ENCODE assay signal across 18 cellular contexts in genomic region chr10:69904533-69904932, GRCh38.
A peak's percentile ranks its signal among the peaks of the same experiment; 100 is the strongest.
DNase-seq lines count a peak whose midpoint lies in the region; ATAC-seq and TF ChIP-seq lines count a peak whose summit lies in the region.
"Had no signal": no experiment of that assay in that cellular context is flagged by ENCODE, and none has a peak within 500 bp of the region (broad histone marks: within the 10 kb centered on the region; RNA-seq: fewer than 3 reads in every experiment).

No MANE protein-coding gene starts in this region.

- peaks cover 5% of the 10 kb centered on the region; the same call in 1 of the 2 replicates for H3K9me2 ChIP-seq in GM23338 (ENCODE audit: insufficient read depth)
- H3K9me2 ChIP-seq: SK-N-SH had no signal

- peaks cover 27% of the 10 kb centered on the region for H3K4me1 Mint-ChIP-seq in GM23338
- no peaks in the 10 kb centered on the region for H3K4me1 Mint-ChIP-seq in stimulated activated memory B cell treated with anti-CD40 and anti-IgM and Interleukin-4, amounts not matched to agents 10 μg/mL and 1 μg/mL and 100 μg/mL, for 72 hours

- H3K4me3 ChIP-seq in GM23338 (no peak overlapping the region), brain microvascular endothelial cell (ENCODE audit: low read depth, low read length) (no peak overlapping the region)
- H3K4me3 ChIP-seq: MG63 had no signal

- in situ Hi-C loops in brain microvascular endothelial cell (cut with HindIII; ENCODE audit: low pct_ligation_motif_present, low sequenced_read_pairs) = loop anchor here (25.0 kb wide), 1 partner anchor 242 kb away; no protein-coding TSS in a partner anchor

- no peak for TF ChIP-seq CTCF in GM23338 (conservative IDR thresholded peaks at IDR 0.05; ENCODE audit: low read depth in 2 of 2)
- peak; percentile 6 for TF ChIP-seq CTCF in brain microvascular endothelial cell (IDR thresholded peaks at IDR 0.05; ENCODE audit: low read depth, low read length, missing control alignments)

- no peak overlapping the region for H3K27ac ChIP-seq in GM23338 (ENCODE audit: low read depth)
- H3K27ac ChIP-seq in brain microvascular endothelial cell = no peak overlapping the region
- no peak overlapping the region for H3K27ac ChIP-seq in caudate nucleus (ENCODE audit: low read depth, low read length)

- H3F3A ChIP-seq in GM23338 (replicated peaks; ENCODE audit: low read depth) = no peaks in the 10 kb centered on the region

- no peaks in the 10 kb centered on the region for H3K36me3 Mint-ChIP-seq in GM23338 (ENCODE audit: low read depth)
- H3K36me3 Mint-ChIP-seq in stimulated activated memory B cell treated with anti-CD40 and anti-IgM and Interleukin-4, amounts not matched to agents 10 μg/mL and 1 μg/mL and 100 μg/mL, for 72 hours = no peaks in the 10 kb centered on the region

- H3K27me3 ChIP-seq in GM23338 (ENCODE audit: insufficient read depth) (no peaks in the 10 kb centered on the region), brain microvascular endothelial cell (replicated peaks) (no peaks in the 10 kb centered on the region)
- H3K27me3 ChIP-seq: BE2C, MG63 had no signal

- no peaks in the 10 kb centered on the region for H3K9me3 Mint-ChIP-seq in GM23338
- no peaks in the 10 kb centered on the region for H3K9me3 Mint-ChIP-seq in stimulated activated memory B cell treated with anti-CD40 and anti-IgM and Interleukin-4, amounts not matched to agents 10 μg/mL and 1 μg/mL and 100 μg/mL, for 72 hours

- no peak for DNase-seq in GM23338 (ENCODE audit: low spot score)
- DNase-seq in MV-4-11 (lab: John Stamatoyannopoulos, UW) = peak; percentile 97
- DNase-seq in brain microvascular endothelial cell = no peak
- DNase-seq in caudate nucleus (lab: John Stamatoyannopoulos, UW) = no peak
- no peak for DNase-seq in NCI-H526 (lab: John Stamatoyannopoulos, UW)
- no peak for DNase-seq in activated T-cell treated with anti-CD3 and anti-CD28 coated beads, Interleukin-2, amount 50 U/mL, for 48 hours
- DNase-seq: BE2C, GDM1, MG63, NCI-H1417, NCI-H2029 treated with DMSO at 0.1 percent for 48 hours, NCI-H2171 treated with DMSO at 0.1 percent for 48 hours, NCI-H774, SK-N-SH, T-helper 1 cell had no signal

- peak; percentile 53 for ATAC-seq in GM23338
- peak; percentile 59 for ATAC-seq in stimulated activated memory B cell treated with anti-CD40 and anti-IgM and Interleukin-4, amounts not matched to agents 10 μg/mL and 1 μg/mL and 100 μg/mL, for 72 hours
- ATAC-seq: Panc1, Right ventricle myocardium inferior had no signal

- H3K79me2 ChIP-seq in GM23338 (replicated peaks; ENCODE audit: insufficient read depth) = no peaks in the 10 kb centered on the region

- no peak overlapping the region for H3K4me2 ChIP-seq in GM23338
- H3K4me2 ChIP-seq: SK-N-SH had no signal

- no peak overlapping the region for H3K4me3 Mint-ChIP-seq in GM23338
- H3K4me3 Mint-ChIP-seq in stimulated activated memory B cell treated with anti-CD40 and anti-IgM and Interleukin-4, amounts not matched to agents 10 μg/mL and 1 μg/mL and 100 μg/mL, for 72 hours = no peak overlapping the region

- peaks cover 9% of the 10 kb centered on the region for H3K4me1 ChIP-seq in GM23338 (ENCODE audit: insufficient read depth)

- H3K27me3 Mint-ChIP-seq in GM23338 (ENCODE audit: insufficient read depth, low read depth, poor library complexity) = peaks cover 17% of the 10 kb centered on the region
- no peaks in the 10 kb centered on the region for H3K27me3 Mint-ChIP-seq in stimulated activated memory B cell treated with anti-CD40 and anti-IgM and Interleukin-4, amounts not matched to agents 10 μg/mL and 1 μg/mL and 100 μg/mL, for 72 hours

- no peak overlapping the region for H3K27ac Mint-ChIP-seq in GM23338
- no peak overlapping the region for H3K27ac Mint-ChIP-seq in stimulated activated memory B cell treated with anti-CD40 and anti-IgM and Interleukin-4, amounts not matched to agents 10 μg/mL and 1 μg/mL and 100 μg/mL, for 72 hours

- no peak overlapping the region for H2AFZ ChIP-seq in GM23338

- no peaks in the 10 kb centered on the region for H4K20me1 ChIP-seq in GM23338 (replicated peaks; ENCODE audit: insufficient read depth)

- H3K36me3 ChIP-seq in GM23338 (ENCODE audit: insufficient read depth) (no peaks in the 10 kb centered on the region), brain microvascular endothelial cell (replicated peaks) (peaks cover 2% of the 10 kb centered on the region)
- H3K36me3 ChIP-seq: BE2C, MG63 had no signal

TF ChIP-seq in GM23338, 12 proteins besides CTCF, POLR2A, EP300 and RAD21 (continues in another document):
- no peak for TF ChIP-seq REST (IDR thresholded peaks at IDR 0.05; ENCODE audit: unreplicated experiment)
- TF ChIP-seq CREB1 (CRISPR knock-in tag; IDR thresholded peaks at IDR 0.05; ENCODE audit: low read depth) = no peak
- no peak for TF ChIP-seq JUNB (IDR thresholded peaks at IDR 0.05; ENCODE audit: unreplicated experiment)
- no peak for TF ChIP-seq ZNF114 (CRISPR knock-in tag; IDR thresholded peaks at IDR 0.05)
- TF ChIP-seq ETS1 (IDR thresholded peaks at IDR 0.05) = no peak
- TF ChIP-seq STAT1 (IDR thresholded peaks at IDR 0.05; ENCODE audit: unreplicated experiment) = no peak
- TF ChIP-seq NANOG (IDR thresholded peaks at IDR 0.05; ENCODE audit: borderline replicate concordance) = no peak
